Comparison of ENCODE assay signal across 1 cellular context in the genomic region with DNA sequence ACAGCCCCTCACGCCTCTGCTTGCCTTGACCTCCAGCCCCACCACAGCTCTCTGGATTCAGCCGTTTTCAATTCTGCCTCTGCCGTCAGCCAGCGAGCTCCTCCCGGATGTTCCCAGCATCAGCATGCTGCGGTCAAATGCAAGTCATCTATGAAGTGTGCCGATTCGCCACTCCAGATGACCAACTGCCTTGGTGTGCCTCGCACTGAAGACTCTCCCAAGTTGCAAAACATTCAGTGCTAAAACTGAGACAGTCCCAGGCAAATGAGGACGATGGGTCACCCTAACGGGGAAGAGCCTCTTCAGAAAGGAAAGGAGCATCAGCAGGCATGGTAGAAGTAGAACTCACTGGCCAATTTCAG.
TF ChIP-seq lines count a peak whose summit lies in the region.

No MANE protein-coding gene starts in this region.

TF ChIP-seq in GM23338, 12 proteins besides CTCF, POLR2A, EP300 and RAD21 (continued from another document):
- TF ChIP-seq, protein P1, sequence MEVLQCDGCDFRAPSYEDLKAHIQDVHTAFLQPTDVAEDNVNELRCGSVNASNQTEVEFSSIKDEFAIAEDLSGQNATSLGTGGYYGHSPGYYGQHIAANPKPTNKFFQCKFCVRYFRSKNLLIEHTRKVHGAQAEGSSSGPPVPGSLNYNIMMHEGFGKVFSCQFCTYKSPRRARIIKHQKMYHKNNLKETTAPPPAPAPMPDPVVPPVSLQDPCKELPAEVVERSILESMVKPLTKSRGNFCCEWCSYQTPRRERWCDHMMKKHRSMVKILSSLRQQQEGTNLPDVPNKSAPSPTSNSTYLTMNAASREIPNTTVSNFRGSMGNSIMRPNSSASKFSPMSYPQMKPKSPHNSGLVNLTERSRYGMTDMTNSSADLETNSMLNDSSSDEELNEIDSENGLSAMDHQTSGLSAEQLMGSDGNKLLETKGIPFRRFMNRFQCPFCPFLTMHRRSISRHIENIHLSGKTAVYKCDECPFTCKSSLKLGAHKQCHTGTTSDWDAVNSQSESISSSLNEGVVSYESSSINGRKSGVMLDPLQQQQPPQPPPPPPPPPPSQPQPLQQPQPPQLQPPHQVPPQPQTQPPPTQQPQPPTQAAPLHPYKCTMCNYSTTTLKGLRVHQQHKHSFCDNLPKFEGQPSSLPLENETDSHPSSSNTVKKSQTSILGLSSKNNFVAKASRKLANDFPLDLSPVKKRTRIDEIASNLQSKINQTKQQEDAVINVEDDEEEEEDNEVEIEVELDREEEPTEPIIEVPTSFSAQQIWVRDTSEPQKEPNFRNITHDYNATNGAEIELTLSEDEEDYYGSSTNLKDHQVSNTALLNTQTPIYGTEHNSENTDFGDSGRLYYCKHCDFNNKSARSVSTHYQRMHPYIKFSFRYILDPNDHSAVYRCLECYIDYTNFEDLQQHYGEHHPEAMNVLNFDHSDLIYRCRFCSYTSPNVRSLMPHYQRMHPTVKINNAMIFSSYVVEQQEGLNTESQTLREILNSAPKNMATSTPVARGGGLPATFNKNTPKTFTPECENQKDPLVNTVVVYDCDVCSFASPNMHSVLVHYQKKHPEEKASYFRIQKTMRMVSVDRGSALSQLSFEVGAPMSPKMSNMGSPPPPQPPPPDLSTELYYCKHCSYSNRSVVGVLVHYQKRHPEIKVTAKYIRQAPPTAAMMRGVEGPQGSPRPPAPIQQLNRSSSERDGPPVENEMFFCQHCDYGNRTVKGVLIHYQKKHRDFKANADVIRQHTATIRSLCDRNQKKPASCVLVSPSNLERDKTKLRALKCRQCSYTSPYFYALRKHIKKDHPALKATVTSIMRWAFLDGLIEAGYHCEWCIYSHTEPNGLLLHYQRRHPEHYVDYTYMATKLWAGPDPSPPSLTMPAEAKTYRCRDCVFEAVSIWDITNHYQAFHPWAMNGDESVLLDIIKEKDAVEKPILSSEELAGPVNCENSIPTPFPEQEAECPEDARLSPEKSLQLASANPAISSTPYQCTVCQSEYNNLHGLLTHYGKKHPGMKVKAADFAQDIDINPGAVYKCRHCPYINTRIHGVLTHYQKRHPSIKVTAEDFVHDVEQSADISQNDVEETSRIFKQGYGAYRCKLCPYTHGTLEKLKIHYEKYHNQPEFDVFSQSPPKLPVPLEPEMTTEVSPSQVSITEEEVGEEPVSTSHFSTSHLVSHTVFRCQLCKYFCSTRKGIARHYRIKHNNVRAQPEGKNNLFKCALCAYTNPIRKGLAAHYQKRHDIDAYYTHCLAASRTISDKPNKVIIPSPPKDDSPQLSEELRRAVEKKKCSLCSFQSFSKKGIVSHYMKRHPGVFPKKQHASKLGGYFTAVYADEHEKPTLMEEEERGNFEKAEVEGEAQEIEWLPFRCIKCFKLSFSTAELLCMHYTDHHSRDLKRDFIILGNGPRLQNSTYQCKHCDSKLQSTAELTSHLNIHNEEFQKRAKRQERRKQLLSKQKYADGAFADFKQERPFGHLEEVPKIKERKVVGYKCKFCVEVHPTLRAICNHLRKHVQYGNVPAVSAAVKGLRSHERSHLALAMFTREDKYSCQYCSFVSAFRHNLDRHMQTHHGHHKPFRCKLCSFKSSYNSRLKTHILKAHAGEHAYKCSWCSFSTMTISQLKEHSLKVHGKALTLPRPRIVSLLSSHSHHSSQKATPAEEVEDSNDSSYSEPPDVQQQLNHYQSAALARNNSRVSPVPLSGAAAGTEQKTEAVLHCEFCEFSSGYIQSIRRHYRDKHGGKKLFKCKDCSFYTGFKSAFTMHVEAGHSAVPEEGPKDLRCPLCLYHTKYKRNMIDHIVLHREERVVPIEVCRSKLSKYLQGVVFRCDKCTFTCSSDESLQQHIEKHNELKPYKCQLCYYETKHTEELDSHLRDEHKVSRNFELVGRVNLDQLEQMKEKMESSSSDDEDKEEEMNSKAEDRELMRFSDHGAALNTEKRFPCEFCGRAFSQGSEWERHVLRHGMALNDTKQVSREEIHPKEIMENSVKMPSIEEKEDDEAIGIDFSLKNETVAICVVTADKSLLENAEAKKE (CRISPR knock-in tag; IDR thresholded peaks at IDR 0.05), result no peak
- TF ChIP-seq POLR2AphosphoS5 (IDR thresholded peaks at IDR 0.05; ENCODE audit: low read depth), result no peak
- TF ChIP-seq EZH2phosphoT487 (IDR thresholded peaks at IDR 0.05; ENCODE audit: unreplicated experiment), result no peak
TF ChIP-seq in GM23338: peak in this region for 0.
